ENCODE assay signal across 1 cellular context in genomic region chr4:154618708-154619315, GRCh38.
TF ChIP-seq lines count a peak whose summit lies in the region.

No MANE protein-coding gene starts in this region.

TF ChIP-seq in HepG2, 621 proteins besides CTCF, POLR2A, EP300 and RAD21 (continued from another document):
- TF ChIP-seq, protein P1, sequence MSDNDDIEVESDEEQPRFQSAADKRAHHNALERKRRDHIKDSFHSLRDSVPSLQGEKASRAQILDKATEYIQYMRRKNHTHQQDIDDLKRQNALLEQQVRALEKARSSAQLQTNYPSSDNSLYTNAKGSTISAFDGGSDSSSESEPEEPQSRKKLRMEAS (IDR thresholded peaks at IDR 0.05) = peak; percentile 26; the same call in 1 of the 2 replicates
- TF ChIP-seq SMC3 (IDR thresholded peaks at IDR 0.05; ENCODE audit: low read length) (peak; percentile 99), YY1 (IDR thresholded peaks at IDR 0.05; ENCODE audit: insufficient read depth, insufficient replicate concordance, low read depth, low read length) (peak; percentile 31), ZBTB39 (CRISPR knock-in tag; IDR thresholded peaks at IDR 0.05) (no peak), ZKSCAN8 (CRISPR knock-in tag; IDR thresholded peaks at IDR 0.05; ENCODE audit: borderline replicate concordance) (peak; percentile 28; the same call in 1 of the 2 replicates), ZSCAN12 (CRISPR knock-in tag; IDR thresholded peaks at IDR 0.05) (no peak), SAP130 (CRISPR knock-in tag; IDR thresholded peaks at IDR 0.05; ENCODE audit: low read depth) (0 out of 2 replicates have a peak, but pooled peaks have one; percentile 28), HIC2 (CRISPR knock-in tag; IDR thresholded peaks at IDR 0.05; ENCODE audit: low read depth) (no peak), NFKBIZ (CRISPR knock-in tag; IDR thresholded peaks at IDR 0.05) (0 out of 2 replicates have a peak, but pooled peaks have one; percentile 22), ZNF567 (CRISPR knock-in tag; IDR thresholded peaks at IDR 0.05; ENCODE audit: borderline replicate concordance) (no peak), SALL1 (CRISPR knock-in tag; IDR thresholded peaks at IDR 0.05) (peak; percentile 30; the same call in 1 of the 2 replicates), ZNF142 (CRISPR knock-in tag; IDR thresholded peaks at IDR 0.05) (no peak), ISL2 (CRISPR knock-in tag; IDR thresholded peaks at IDR 0.05) (peak; percentile 53), SOX13 (IDR thresholded peaks at IDR 0.05) (no peak), SOX13 (CRISPR knock-in tag; conservative IDR thresholded peaks at IDR 0.05 in 1 of 2, IDR thresholded peaks at IDR 0.05 in 1 of 2) (peak in 1 of 2 experiments; percentile 18; a peak in 1 of 4 replicates), ZFP37 (CRISPR knock-in tag; IDR thresholded peaks at IDR 0.05; ENCODE audit: borderline replicate concordance) (no peak), FOXA1 (IDR thresholded peaks at IDR 0.05) (no peak), FOXA1 (CRISPR knock-in tag; IDR thresholded peaks at IDR 0.05) (0 out of 2 replicates have a peak, but pooled peaks have one; percentile 5), ZMYM4 (CRISPR knock-in tag; IDR thresholded peaks at IDR 0.05) (peak; percentile 34; the same call in 1 of the 2 replicates), ZNF484 (CRISPR knock-in tag; IDR thresholded peaks at IDR 0.05; ENCODE audit: borderline replicate concordance, low read depth) (no peak), MED1 (CRISPR knock-in tag; IDR thresholded peaks at IDR 0.05) (peak; percentile 40), HMG20A (CRISPR knock-in tag; IDR thresholded peaks at IDR 0.05; ENCODE audit: borderline replicate concordance) (peak; percentile 43; the same call in 1 of the 2 replicates), HMGXB4 (CRISPR knock-in tag; IDR thresholded peaks at IDR 0.05; ENCODE audit: borderline replicate concordance in 1 of 2, low read depth in 1 of 2) (peak; percentile 17 to 55; a peak in 1 of 4 replicates), AFF4 (CRISPR knock-in tag; IDR thresholded peaks at IDR 0.05) (no peak), MAF1 (CRISPR knock-in tag; IDR thresholded peaks at IDR 0.05; ENCODE audit: borderline replicate concordance) (no peak), KDM5A (IDR thresholded peaks at IDR 0.05; ENCODE audit: borderline replicate concordance, low read length) (no peak), ZSCAN22 (CRISPR knock-in tag; IDR thresholded peaks at IDR 0.05) (no peak), ZSCAN9 (CRISPR knock-in tag; IDR thresholded peaks at IDR 0.05; ENCODE audit: borderline replicate concordance) (0 out of 2 replicates have a peak, but pooled peaks have one; percentile 37), TAF1 (CRISPR knock-in tag; IDR thresholded peaks at IDR 0.05) (no peak), DRAP1 (CRISPR knock-in tag; IDR thresholded peaks at IDR 0.05) (0 out of 2 replicates have a peak, but pooled peaks have one; percentile 16), ZNF317 (CRISPR knock-in tag; IDR thresholded peaks at IDR 0.05) (0 out of 2 replicates have a peak, but pooled peaks have one; percentile 50), PRDM10 (CRISPR knock-in tag; IDR thresholded peaks at IDR 0.05; ENCODE audit: low read depth) (0 out of 2 replicates have a peak, but pooled peaks have one; percentile 48), ZNF552 (CRISPR knock-in tag; IDR thresholded peaks at IDR 0.05; ENCODE audit: borderline replicate concordance) (no peak), BCL6 (CRISPR knock-in tag; IDR thresholded peaks at IDR 0.05) (peak; percentile 54), NONO (IDR thresholded peaks at IDR 0.05) (no peak), NONO (CRISPR knock-in tag; conservative IDR thresholded peaks at IDR 0.05) (no peak), HNF4A (CRISPR knock-in tag; IDR thresholded peaks at IDR 0.05) (no peak)
- TF ChIP-seq, protein P2, sequence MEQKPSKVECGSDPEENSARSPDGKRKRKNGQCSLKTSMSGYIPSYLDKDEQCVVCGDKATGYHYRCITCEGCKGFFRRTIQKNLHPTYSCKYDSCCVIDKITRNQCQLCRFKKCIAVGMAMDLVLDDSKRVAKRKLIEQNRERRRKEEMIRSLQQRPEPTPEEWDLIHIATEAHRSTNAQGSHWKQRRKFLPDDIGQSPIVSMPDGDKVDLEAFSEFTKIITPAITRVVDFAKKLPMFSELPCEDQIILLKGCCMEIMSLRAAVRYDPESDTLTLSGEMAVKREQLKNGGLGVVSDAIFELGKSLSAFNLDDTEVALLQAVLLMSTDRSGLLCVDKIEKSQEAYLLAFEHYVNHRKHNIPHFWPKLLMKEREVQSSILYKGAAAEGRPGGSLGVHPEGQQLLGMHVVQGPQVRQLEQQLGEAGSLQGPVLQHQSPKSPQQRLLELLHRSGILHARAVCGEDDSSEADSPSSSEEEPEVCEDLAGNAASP (CRISPR knock-in tag; IDR thresholded peaks at IDR 0.05; ENCODE audit: borderline replicate concordance) = peak; percentile 39; the same call in 1 of the 2 replicates
